In the genomic region with DNA sequence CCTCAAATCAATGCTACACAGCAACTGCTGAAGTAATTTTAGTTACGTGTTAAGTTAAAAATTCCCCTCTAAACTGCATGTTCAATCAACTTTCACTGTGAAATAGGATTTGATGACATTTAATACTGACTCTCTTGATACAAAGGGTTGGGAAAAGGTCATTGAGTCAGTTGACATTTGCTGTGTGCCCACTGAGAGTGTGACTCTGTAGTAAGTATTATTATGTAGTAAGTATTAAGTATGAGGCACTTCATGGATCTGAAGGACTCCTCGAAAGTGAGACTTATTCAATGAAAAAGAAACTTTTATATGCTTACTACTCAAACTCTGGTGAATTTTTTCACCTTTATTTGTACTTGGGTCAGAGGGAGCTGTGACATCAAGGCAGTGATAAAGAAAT, we compare ENCODE assay signal across 22 cellular contexts.
"Had no signal": no experiment of that assay in that cellular context is flagged by ENCODE, and none has a peak within 500 bp of the region (broad histone marks: within the 10 kb centered on the region; RNA-seq: fewer than 3 reads in every experiment).

No MANE protein-coding gene starts in this region.

- DNase-seq: activated CD4-positive, CD25-positive, alpha-beta regulatory T cell treated with anti-CD3 and anti-CD28 coated beads, Interleukin-2, amount 50 U/mL, for 72 hours; activated CD8-positive, alpha-beta memory T cell treated with anti-CD3 and anti-CD28 coated beads for 24 hours; activated CD8-positive, alpha-beta memory T cell treated with anti-CD3 and anti-CD28 coated beads, Interleukin-2, amount 50 U/mL, for 4 hours; activated naive CD8-positive, alpha-beta T cell treated with anti-CD3 and anti-CD28 coated beads, Interleukin-2, amount 10 ng/mL, durations not matched to agents 7 days and 5 days; cerebellar nuclear complex; glutamatergic neuron; hippocampal formation; kidney glomerular epithelial cell; left ventricle myocardium inferior; naive thymus-derived CD8-positive, alpha-beta T cell; SHP77 treated with DMSO at 0.1 percent for 48 hours; SK-N-SH; stimulated activated CD4-positive, alpha-beta T cell treated with anti-CD3 and anti-CD28 coated beads, Interleukin-2, amount 100 ng/mL, for 48 hours; T-helper 2 cell; testis; trophoblast cell had no signal

- ATAC-seq: naive thymus-derived CD8-positive, alpha-beta T cell; sciatic nerve had no signal

- H3K4me3 Mint-ChIP-seq: activated naive CD8-positive, alpha-beta T cell treated with anti-CD3 and anti-CD28 coated beads, Interleukin-2, amount 10 ng/mL, durations not matched to agents 7 days and 5 days; naive thymus-derived CD8-positive, alpha-beta T cell had no signal

- H3K4me1 ChIP-seq: esophagus muscularis mucosa, testis, vagina had no signal

- H3K36me3 ChIP-seq: esophagus muscularis mucosa, left ventricle myocardium inferior, vagina had no signal

- H3K9me3 Mint-ChIP-seq: activated naive CD8-positive, alpha-beta T cell treated with anti-CD3 and anti-CD28 coated beads, Interleukin-2, amount 10 ng/mL, durations not matched to agents 7 days and 5 days; naive thymus-derived CD8-positive, alpha-beta T cell had no signal

- H3K36me3 Mint-ChIP-seq: naive thymus-derived CD8-positive, alpha-beta T cell had no signal

- H3K27ac ChIP-seq: coronary artery, esophagus muscularis mucosa, left ventricle myocardium inferior, testis, vagina had no signal

- H3K27ac Mint-ChIP-seq: activated naive CD8-positive, alpha-beta T cell treated with anti-CD3 and anti-CD28 coated beads, Interleukin-2, amount 10 ng/mL, durations not matched to agents 7 days and 5 days had no signal

- H3K4me3 ChIP-seq: coronary artery, esophagus muscularis mucosa, left ventricle myocardium inferior, smooth muscle cell, testis, vagina had no signal

- FAIRE-seq: frontal cortex had no signal

- H3K27me3 Mint-ChIP-seq: activated naive CD8-positive, alpha-beta T cell treated with anti-CD3 and anti-CD28 coated beads, Interleukin-2, amount 10 ng/mL, durations not matched to agents 7 days and 5 days; naive thymus-derived CD8-positive, alpha-beta T cell had no signal

- H3K9me3 ChIP-seq: esophagus muscularis mucosa, left ventricle myocardium inferior, SK-N-SH, testis, vagina had no signal

- H3K27me3 ChIP-seq: esophagus muscularis mucosa, testis, vagina had no signal
